Comparison of ENCODE assay signal across 18 cellular contexts in the genomic region with DNA sequence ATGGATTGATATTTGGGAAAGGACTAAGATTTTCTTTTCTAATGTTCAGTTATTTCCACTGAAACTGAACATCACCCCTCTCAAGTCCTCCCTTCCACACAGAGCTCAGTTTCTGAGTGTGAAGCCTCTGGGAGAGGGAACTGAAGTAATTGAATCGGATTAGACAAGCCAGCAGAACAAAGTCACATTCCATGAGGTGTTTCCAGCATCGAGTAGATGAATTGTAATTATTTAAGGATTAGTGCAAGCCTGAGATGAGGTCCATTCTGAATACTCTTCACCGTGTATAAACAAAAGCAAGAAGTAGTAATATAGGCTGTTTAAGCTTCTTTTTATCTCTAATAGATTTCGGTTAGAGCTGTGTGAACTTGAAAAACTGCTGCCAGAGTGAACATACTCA.
"Had no signal": no experiment of that assay in that cellular context is flagged by ENCODE, and none has a peak within 500 bp of the region (broad histone marks: within the 10 kb centered on the region; RNA-seq: fewer than 3 reads in every experiment).

No MANE protein-coding gene starts in this region.

- DNase-seq: dorsolateral prefrontal cortex; effector CD4-positive, alpha-beta T cell; natural killer cell; pancreas; stimulated activated CD4-positive, alpha-beta T cell treated with anti-CD3 and anti-CD28 coated beads, Interleukin-12 subunit alpha, Interleukin-12 subunit beta, amount 100 ng/mL, for 4 hours; stimulated activated CD4-positive, alpha-beta T cell treated with anti-CD3 and anti-CD28 coated beads, Interleukin-1b, Interleukin-23, amount 100 ng/mL, for 48 hours; stimulated activated CD4-positive, alpha-beta T cell treated with anti-CD3 and anti-CD28 coated beads, Interleukin-4, amount 100 ng/mL, for 1 hour; stimulated activated CD8-positive, alpha-beta memory T cell treated with anti-CD3 and anti-CD28 coated beads, Interleukin-4, amount 100 ng/mL, for 48 hours; stimulated activated naive CD4-positive, alpha-beta T cell; stomach; thyroid gland; trophoblast cell had no signal

- H3K4me3 ChIP-seq: dorsolateral prefrontal cortex, pancreas, right atrium auricular region, smooth muscle cell, stomach, thyroid gland, vagina had no signal

- H3K4me2 ChIP-seq: smooth muscle cell had no signal

- H3K27me3 ChIP-seq: neutrophil, pancreas, right atrium auricular region, stomach, thyroid gland, vagina had no signal

- ATAC-seq: left lobe of liver, natural killer cell, pancreas, sciatic nerve had no signal

- H3K36me3 ChIP-seq: neutrophil, pancreas, right atrium auricular region, stomach, thyroid gland, vagina had no signal

- H3K27ac ChIP-seq: dorsolateral prefrontal cortex, neutrophil, pancreas, right atrium auricular region, stomach, thyroid gland, vagina had no signal

- H3K9me3 ChIP-seq: neutrophil, pancreas, right atrium auricular region, stomach, thyroid gland, vagina had no signal

- H3K4me1 ChIP-seq: pancreas, right atrium auricular region, stomach, thyroid gland, vagina had no signal
